ENCODE assay signal across 8 cellular contexts in genomic region chrX:151488677-151489076, GRCh38.
A peak's percentile ranks its signal among the peaks of the same experiment; 100 is the strongest.
DNase-seq lines count a peak whose midpoint lies in the region; ATAC-seq, FAIRE-seq and TF ChIP-seq lines count a peak whose summit lies in the region.

No MANE protein-coding gene starts in this region.

- intact Hi-C loops in transverse colon (cut with DNase I; ENCODE audit: low total_unique reads) = no loop called here

- H3K4me1 ChIP-seq in small intestine (ENCODE audit: control insufficient read depth in 2 of 2, insufficient read depth in 1 of 2, low read depth in 1 of 2, low read length in 1 of 2) (no peaks in the 10 kb centered on the region), transverse colon (no peaks in the 10 kb centered on the region)

- H3K27ac ChIP-seq in small intestine (ENCODE audit: low read depth in 1 of 2, low read length in 1 of 2) (no peak overlapping the region), transverse colon (no peak overlapping the region)

- FAIRE-seq in D721Med (lab: Jason Lieb, UNC) (no peak), urothelium cell line (lab: Jason Lieb, UNC) (no peak), small intestine (lab: Jason Lieb, UNC) (no peak)

- no peaks in the 10 kb centered on the region for H3K9me3 ChIP-seq in small intestine (ENCODE audit: control insufficient read depth, low read depth)
- H3K9me3 ChIP-seq in transverse colon = no peaks in the 10 kb centered on the region

- H3K27me3 ChIP-seq in small intestine (ENCODE audit: control insufficient read depth in 2 of 2, insufficient read depth in 2 of 2, low read length in 2 of 2) = no peaks in the 10 kb centered on the region
- H3K27me3 ChIP-seq in transverse colon = no peaks in the 10 kb centered on the region

- H3K36me3 ChIP-seq in small intestine (ENCODE audit: control insufficient read depth in 2 of 2, insufficient read depth in 2 of 2, low read length in 2 of 2) = no peaks in the 10 kb centered on the region
- H3K36me3 ChIP-seq in transverse colon = no peaks in the 10 kb centered on the region

- TF ChIP-seq POLR2A in transverse colon (IDR thresholded peaks at IDR 0.05) = no peak

- DNase-seq in D721Med (ENCODE audit: insufficient read length, low spot score) (no peak), MV-4-11 (lab: John Stamatoyannopoulos, UW) (peak; percentile 67), astrocyte of the hippocampus (ENCODE audit: low read depth, low spot score) (peak; percentile 5), urothelium cell line (ENCODE audit: low spot score) (peak; percentile 3), superior temporal gyrus (ENCODE audit: extremely low spot score) (no peak), small intestine (no peak), transverse colon (no peak)

- 47 to 55% (median 48%) methylated on average over 2 of the region's 2 CpGs for WGBS in small intestine, 3 donors
- whole genome bisulfite sequencing in transverse colon (ENCODE audit: low coverage in 1 of 2), 2 donors = 50% methylated on average over 2 of the region's 2 CpGs; no CpG with 5 or more reads in 1 of the 2 donors

- peak; percentile 27 for TF ChIP-seq CTCF in D721Med (IDR thresholded peaks at IDR 0.05; ENCODE audit: insufficient read depth, missing control alignments)
- TF ChIP-seq CTCF in transverse colon (IDR thresholded peaks at IDR 0.05) = no peak

- TF ChIP-seq EP300 in transverse colon (IDR thresholded peaks at IDR 0.05; ENCODE audit: low read depth) = no peak

- ATAC-seq in GM19463 (IDR thresholded peaks at IDR 0.05; ENCODE audit: unreplicated experiment) = peak; percentile 85

- H3K4me3 ChIP-seq in small intestine (ENCODE audit: low read depth in 1 of 2, low read length in 2 of 2) = no peak overlapping the region
- no peak overlapping the region for H3K4me3 ChIP-seq in transverse colon

- in situ Hi-C loops in transverse colon (cut with MboI; ENCODE audit: low pct_ligation_motif_present in 1 of 4, low pct_unique_long_range_greater_than_20kb in 1 of 4, low sequenced_read_pairs in 3 of 4) = no loop called here

Comparison
In these comparisons a context has a peak if more than half of its experiments do, and no peak if none do; other contexts are left out.
1. DNase-seq: peak in MV-4-11 (single experiment), astrocyte of the hippocampus (single experiment) and urothelium cell line (single experiment); none in D721Med (single experiment), superior temporal gyrus (single experiment), small intestine (single experiment) and transverse colon (single experiment).